In the genomic region with DNA sequence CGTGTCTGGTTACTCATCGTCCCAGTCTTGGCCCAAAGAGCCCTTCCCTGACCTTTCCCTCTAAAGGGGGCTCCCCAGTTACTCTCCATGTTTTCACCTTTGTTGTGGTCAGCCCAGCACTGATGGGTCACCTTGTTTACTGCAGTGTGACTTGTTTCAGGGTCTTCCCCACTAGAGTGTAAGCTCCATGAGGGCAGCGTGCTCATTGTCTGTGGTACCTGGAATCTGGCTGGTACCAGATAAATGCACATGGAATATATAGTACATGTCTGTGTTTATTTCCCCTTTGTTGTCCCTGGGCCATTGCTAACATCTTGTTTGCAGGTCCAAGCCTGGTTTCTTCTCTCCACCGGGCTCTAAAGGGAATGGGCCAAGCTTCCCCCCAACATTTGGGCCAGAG, we compare ENCODE assay signal across 27 cellular contexts. TPM values are rescaled to one million over a fixed set of nuclear protein-coding genes. Genes with fewer than 3 reads are reported as not detected.
"Had no signal": no experiment of that assay in that cellular context is flagged by ENCODE, and none has a peak within 500 bp of the region (broad histone marks: within the 10 kb centered on the region; RNA-seq: fewer than 3 reads in every experiment).

No MANE protein-coding gene starts in this region.

- H2AFZ ChIP-seq: hepatocyte had no signal

- H3K36me3 ChIP-seq: esophagus muscularis mucosa, gastroesophageal sphincter, heart left ventricle, left lung, neutrophil, pancreas, right lobe of liver, stomach, thyroid gland had no signal

- H3K4me1 ChIP-seq: right lobe of liver had no signal

- H3K9me3 ChIP-seq: esophagus muscularis mucosa, gastroesophageal sphincter, heart left ventricle, left lung, neutrophil, pancreas, right lobe of liver, stomach, thyroid gland had no signal

- H3K4me3 ChIP-seq: coronary artery, esophagus muscularis mucosa, gastroesophageal sphincter, heart left ventricle, hepatocyte, left lung, pancreas, right lobe of liver, stomach, thyroid gland had no signal

- H3K79me2 ChIP-seq: hepatocyte had no signal

- FAIRE-seq: endometrium, islet of Langerhans, pancreas, small intestine had no signal

- H3K27ac ChIP-seq: coronary artery, epithelial cell of prostate, esophagus muscularis mucosa, foreskin keratinocyte, gastroesophageal sphincter, heart left ventricle, hepatocyte, neutrophil, pancreas, right lobe of liver, stomach, thyroid gland had no signal

- H3K27me3 ChIP-seq: esophagus muscularis mucosa, foreskin keratinocyte, gastroesophageal sphincter, heart left ventricle, hepatocyte, left lung, pancreas, right lobe of liver, stomach, thyroid gland had no signal

- ATAC-seq: effector memory CD8-positive, alpha-beta T cell; foreskin keratinocyte; gastroesophageal sphincter; heart left ventricle; left cardiac atrium; left lung; naive thymus-derived CD8-positive, alpha-beta T cell; pancreas; right lobe of liver had no signal

- H3K4me2 ChIP-seq: hepatocyte had no signal

- DNase-seq: effector memory CD8-positive, alpha-beta T cell; foreskin keratinocyte; heart left ventricle; left cardiac atrium; mammary epithelial cell; naive thymus-derived CD8-positive, alpha-beta T cell; pancreas; right lobe of liver; small intestine; stimulated activated CD4-positive, alpha-beta T cell treated with anti-CD3 and anti-CD28 coated beads, Interleukin-12 subunit alpha, Interleukin-12 subunit beta, amount 100 ng/mL, for 4 hours; stimulated activated CD4-positive, alpha-beta T cell treated with anti-CD3 and anti-CD28 coated beads, Interleukin-1b, Interleukin-23, amount 100 ng/mL, for 48 hours; stimulated activated CD4-positive, alpha-beta T cell treated with anti-CD3 and anti-CD28 coated beads, Interleukin-4, amount 100 ng/mL, for 1 hour; stimulated activated CD8-positive, alpha-beta memory T cell treated with anti-CD3 and anti-CD28 coated beads, Interleukin-4, amount 100 ng/mL, for 48 hours; stimulated activated naive CD4-positive, alpha-beta T cell treated with Interleukin-2 at 50 U/mL for 16 hours; stomach; thyroid gland; trophoblast cell had no signal

RNA-seq across cellular contexts. Expression of gene TENT5B, which starts 22.7 kb away (rescaled TPM):
- total RNA-seq: naive thymus-derived CD8-positive, alpha-beta T cell had no signal
- polyA plus RNA-seq: naive thymus-derived CD8-positive, alpha-beta T cell; neural cell had no signal

RNA-seq across cellular contexts. Expression of gene TRNP1, which starts 41.9 kb away (rescaled TPM):
- total RNA-seq: naive thymus-derived CD8-positive, alpha-beta T cell had no signal
- polyA plus RNA-seq: naive thymus-derived CD8-positive, alpha-beta T cell had no signal
